In the genomic region with DNA sequence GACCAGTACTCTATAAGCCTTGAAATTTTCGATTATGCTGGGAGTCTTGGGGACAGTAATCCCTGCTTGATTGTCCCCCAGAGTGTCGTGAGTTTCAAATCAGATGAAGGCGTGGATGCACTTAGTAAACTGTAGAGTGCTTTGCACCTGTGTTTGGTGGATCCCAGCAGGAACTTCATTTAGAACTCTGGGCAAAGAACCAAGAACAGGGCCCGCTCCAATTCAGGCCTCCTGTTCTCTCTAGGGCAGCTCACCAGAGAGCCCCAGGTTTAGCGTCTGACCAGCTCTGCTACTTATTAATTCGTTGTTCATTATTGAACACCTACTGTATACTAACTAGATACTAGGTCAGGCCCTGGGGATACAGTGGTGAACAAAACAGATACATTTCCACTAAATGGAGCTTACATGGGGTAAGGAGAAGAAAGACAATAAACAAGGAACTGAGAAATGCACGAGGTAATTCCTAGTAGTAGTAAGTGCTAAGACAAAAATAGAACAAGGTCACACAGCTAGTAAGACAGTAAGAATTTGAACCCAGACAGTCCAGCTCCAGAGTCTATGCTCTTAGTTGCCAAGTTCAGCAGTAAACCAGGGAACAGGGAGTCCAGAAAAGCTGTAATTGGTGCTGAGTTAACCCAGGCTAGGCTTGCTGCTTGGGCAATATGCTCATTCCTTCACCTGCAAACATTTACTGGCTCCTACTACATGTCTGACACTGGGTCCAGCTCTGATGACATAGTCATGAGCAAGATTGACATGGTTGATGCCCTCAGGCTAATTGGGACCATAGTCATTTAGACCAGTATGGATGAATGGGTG, we compare ENCODE assay signal across 8 cellular contexts. TPM values are rescaled to one million over a fixed set of nuclear protein-coding genes. Genes with fewer than 3 reads are reported as not detected.
DNase-seq lines count a peak whose midpoint lies in the region; ATAC-seq, FAIRE-seq and TF ChIP-seq lines count a peak whose summit lies in the region.
"Had no signal": no experiment of that assay in that cellular context is flagged by ENCODE, and none has a peak within 500 bp of the region (broad histone marks: within the 10 kb centered on the region; RNA-seq: fewer than 3 reads in every experiment).

No MANE protein-coding gene starts in this region.

- DNase-seq in GM12891 (ENCODE audit: insufficient read length, low spot score) (no peak), RPMI7951 (ENCODE audit: low read depth) (peak; percentile 68), skeletal muscle cell (ENCODE audit: low read depth) (peak; percentile 11), dedifferentiated amniotic fluid mesenchymal stem cell (ENCODE audit: extremely low spot score) (no peak)
- DNase-seq: NCI-H1694 treated with DMSO at 0.1 percent for 48 hours had no signal

- no peak for TF ChIP-seq POLR2A in GM12891 (IDR thresholded peaks at IDR 0.05; ENCODE audit: low read depth, low read length)

- ATAC-seq in esophagus mucosa (peak; percentile 11), HG03521 (IDR thresholded peaks at IDR 0.05; ENCODE audit: unreplicated experiment) (no peak), HG02938 (IDR thresholded peaks at IDR 0.05; ENCODE audit: unreplicated experiment) (no peak)

- no peak overlapping the region for H3K4me3 ChIP-seq in skeletal muscle cell (ENCODE audit: low read depth, low read length)

- FAIRE-seq in GM12891 (lab: Jason Lieb, UNC): peak; percentile 45

TF ChIP-seq in GM12891, 5 proteins besides CTCF, POLR2A, EP300 and RAD21:
- peak; percentile 78 for TF ChIP-seq SPI1 (IDR thresholded peaks at IDR 0.05; ENCODE audit: low read depth, low read length)
- no peak for TF ChIP-seq PAX5 (IDR thresholded peaks at IDR 0.05; ENCODE audit: insufficient read depth, low read length, severe bottlenecking)
- TF ChIP-seq POLR2AphosphoS5 (IDR thresholded peaks at IDR 0.05; ENCODE audit: low read depth, low read length): no peak
- TF ChIP-seq POU2F2 (IDR thresholded peaks at IDR 0.05; ENCODE audit: low read depth, low read length): no peak

RNA-seq across cellular contexts. Expression of gene GPX7, which starts 1.7 kb away (rescaled TPM):
- 20.4 TPM for polyA plus RNA-seq in GM12891 (2012; ENCODE audit: low read depth, missing spikeins)
- total RNA-seq in RPMI7951 (2014; rRNA removed; shearing (Covaris generic)): 32.6 and 38.9 TPM in 2 replicates
- total RNA-seq in esophagus mucosa: 1.6 TPM

RNA-seq across cellular contexts. Expression of gene SHISAL2A, which starts 29.1 kb away (rescaled TPM):
- 0.86 TPM for polyA plus RNA-seq in GM12891 (2012; ENCODE audit: low read depth, missing spikeins)
- total RNA-seq in RPMI7951 (2014; rRNA removed; shearing (Covaris generic)): not detected in 2 replicates
- total RNA-seq in esophagus mucosa: 0.36 TPM

RNA-seq across cellular contexts. Expression of gene TUT4, which starts 51.0 kb away (rescaled TPM):
- 20.5 TPM for polyA plus RNA-seq in GM12891 (2012; ENCODE audit: low read depth, missing spikeins)
- total RNA-seq in RPMI7951 (2014; rRNA removed; shearing (Covaris generic)): 16.1 and 27.5 TPM in 2 replicates
- 21.9 TPM for total RNA-seq in esophagus mucosa

Comparison
In these comparisons a context has a peak if more than half of its experiments do, and no peak if none do; other contexts are left out.
1. DNase-seq: peak in RPMI7951 (single experiment) and skeletal muscle cell (single experiment); none in GM12891 (single experiment) and dedifferentiated amniotic fluid mesenchymal stem cell (single experiment).
2. RNA of gene GPX7, which starts 1.7 kb away (total RNA-seq): 32.6 to 38.9 TPM in RPMI7951; 1.6 TPM in esophagus mucosa (single experiment); every median in the first group is over 10 times any median in the second.